In the genomic region with DNA sequence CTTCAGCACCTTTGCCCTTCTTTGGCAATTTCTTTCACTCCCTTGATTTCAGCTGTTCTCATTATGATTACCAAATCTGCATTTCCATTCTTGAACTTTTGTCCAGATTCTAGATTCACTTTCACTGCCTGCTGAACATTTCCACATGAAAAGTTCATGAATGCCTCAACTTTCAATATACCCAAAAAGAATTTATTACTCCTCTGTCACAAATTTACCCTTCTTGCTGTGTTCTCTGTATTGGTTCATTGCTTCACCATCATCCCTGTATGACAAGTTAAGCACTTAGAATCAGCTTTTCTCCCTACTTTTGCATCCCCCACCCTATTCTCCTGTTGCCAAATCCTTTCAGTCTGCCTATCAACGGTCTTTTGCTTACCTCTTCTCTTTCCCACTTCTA, we compare ENCODE assay signal across 26 cellular contexts.
A peak's percentile ranks its signal among the peaks of the same experiment; 100 is the strongest.
DNase-seq lines count a peak whose midpoint lies in the region; ATAC-seq lines count a peak whose summit lies in the region.
"Had no signal": no experiment of that assay in that cellular context is flagged by ENCODE, and none has a peak within 500 bp of the region (broad histone marks: within the 10 kb centered on the region; RNA-seq: fewer than 3 reads in every experiment).

No MANE protein-coding gene starts in this region.

- H3K9ac ChIP-seq in adipocyte (ENCODE audit: low read length) (peak overlapping the region; percentile 70), subcutaneous abdominal adipose tissue (ENCODE audit: low read length in 5 of 5) (peak overlapping the region in 1 of 5 donors; percentile 62)
- H3K9ac ChIP-seq: BLaER1 had no signal

- H3K27ac ChIP-seq in subcutaneous abdominal adipose tissue (ENCODE audit: low read depth, low read length): peak overlapping the region; percentile 91
- H3K27ac ChIP-seq: BLaER1 had no signal

- H3K4me1 ChIP-seq in HAP-1 (peaks cover 58% of the 10 kb centered on the region), adipocyte (ENCODE audit: control insufficient read depth, insufficient read depth, low read length) (peaks cover 42% of the 10 kb centered on the region), subcutaneous abdominal adipose tissue (ENCODE audit: control insufficient read depth in 5 of 5, insufficient read depth in 5 of 5, low read length in 5 of 5) (peaks cover 0 to 25% (median 12%) of the 10 kb centered on the region in 5 donors)
- H3K4me1 ChIP-seq: BE2C, BLaER1 had no signal

- H3K4me1 Mint-ChIP-seq in activated CD4-positive, alpha-beta memory T cell treated with anti-CD3 and anti-CD28 coated beads, Interleukin-2, amount 10 ng/mL, durations not matched to agents 7 days and 5 days: no peaks in the 10 kb centered on the region
- H3K4me1 Mint-ChIP-seq in stimulated activated memory B cell treated with anti-CD40 and anti-IgM and Interleukin-4, amounts not matched to agents 10 μg/mL and 1 μg/mL and 100 μg/mL, for 72 hours: no peaks in the 10 kb centered on the region
- H3K4me1 Mint-ChIP-seq: CD14-positive monocyte; CD4-positive, alpha-beta memory T cell; CD4-positive, CD25-positive, alpha-beta regulatory T cell; CD8-positive, alpha-beta memory T cell had no signal

- H3K9me3 Mint-ChIP-seq in activated CD4-positive, alpha-beta memory T cell treated with anti-CD3 and anti-CD28 coated beads, Interleukin-2, amount 10 ng/mL, durations not matched to agents 7 days and 5 days: no peaks in the 10 kb centered on the region
- H3K9me3 Mint-ChIP-seq in stimulated activated memory B cell treated with anti-CD40 and anti-IgM and Interleukin-4, amounts not matched to agents 10 μg/mL and 1 μg/mL and 100 μg/mL, for 72 hours: no peaks in the 10 kb centered on the region
- H3K9me3 Mint-ChIP-seq: CD4-positive, alpha-beta memory T cell; CD4-positive, CD25-positive, alpha-beta regulatory T cell; CD8-positive, alpha-beta memory T cell had no signal

- no peak overlapping the region for H3K4me3 Mint-ChIP-seq in activated CD4-positive, alpha-beta memory T cell treated with anti-CD3 and anti-CD28 coated beads, Interleukin-2, amount 10 ng/mL, durations not matched to agents 7 days and 5 days
- H3K4me3 Mint-ChIP-seq in stimulated activated memory B cell treated with anti-CD40 and anti-IgM and Interleukin-4, amounts not matched to agents 10 μg/mL and 1 μg/mL and 100 μg/mL, for 72 hours: no peak overlapping the region
- H3K4me3 Mint-ChIP-seq: CD14-positive monocyte; CD4-positive, alpha-beta memory T cell; CD4-positive, CD25-positive, alpha-beta regulatory T cell; CD8-positive, alpha-beta memory T cell had no signal

- no peaks in the 10 kb centered on the region for H3K36me3 Mint-ChIP-seq in activated CD4-positive, alpha-beta memory T cell treated with anti-CD3 and anti-CD28 coated beads, Interleukin-2, amount 10 ng/mL, durations not matched to agents 7 days and 5 days (ENCODE audit: low read depth)
- H3K36me3 Mint-ChIP-seq in stimulated activated memory B cell treated with anti-CD40 and anti-IgM and Interleukin-4, amounts not matched to agents 10 μg/mL and 1 μg/mL and 100 μg/mL, for 72 hours: no peaks in the 10 kb centered on the region
- H3K36me3 Mint-ChIP-seq: CD14-positive monocyte; CD4-positive, alpha-beta memory T cell; CD4-positive, CD25-positive, alpha-beta regulatory T cell; CD8-positive, alpha-beta memory T cell had no signal

- ATAC-seq in GM21619 (IDR thresholded peaks at IDR 0.05; ENCODE audit: unreplicated experiment): no peak
- no peak for ATAC-seq in stimulated activated memory B cell treated with anti-CD40 and anti-IgM and Interleukin-4, amounts not matched to agents 10 μg/mL and 1 μg/mL and 100 μg/mL, for 72 hours
- ATAC-seq: GM12878 had no signal

- H3K4me3 ChIP-seq in HAP-1: no peak overlapping the region
- H3K4me3 ChIP-seq in adipocyte (ENCODE audit: low read length): peak overlapping the region; percentile 37
- no peak overlapping the region for H3K4me3 ChIP-seq in subcutaneous abdominal adipose tissue (ENCODE audit: low read depth in 1 of 5, low read length in 5 of 5)
- H3K4me3 ChIP-seq: BLaER1, GM12878 had no signal

- H3K27me3 ChIP-seq in HAP-1 (ENCODE audit: low read depth) (no peaks in the 10 kb centered on the region), adipocyte (replicated peaks; ENCODE audit: control insufficient read depth, insufficient read depth, low read length) (no peaks in the 10 kb centered on the region), subcutaneous abdominal adipose tissue (ENCODE audit: control insufficient read depth in 5 of 5, insufficient read depth in 4 of 5, low read length in 5 of 5) (no peaks in the 10 kb centered on the region)
- H3K27me3 ChIP-seq: BE2C, BLaER1 had no signal

- CTCF ChIA-PET in activated CD4-positive, alpha-beta memory T cell treated with anti-CD3 and anti-CD28 coated beads, Interleukin-2, amount 10 ng/mL, durations not matched to agents 7 days and 5 days (lab: Charles Lee): no interaction called here

- H3K9me3 ChIP-seq in HAP-1: no peaks in the 10 kb centered on the region
- H3K9me3 ChIP-seq in adipocyte (ENCODE audit: control insufficient read depth, low read length): no peaks in the 10 kb centered on the region
- H3K9me3 ChIP-seq in subcutaneous abdominal adipose tissue (ENCODE audit: control insufficient read depth in 5 of 5, low read length in 5 of 5): no peaks in the 10 kb centered on the region
- H3K9me3 ChIP-seq: BE2C, BLaER1 had no signal

- H3K27ac Mint-ChIP-seq in activated CD4-positive, alpha-beta memory T cell treated with anti-CD3 and anti-CD28 coated beads, Interleukin-2, amount 10 ng/mL, durations not matched to agents 7 days and 5 days: no peak overlapping the region
- no peak overlapping the region for H3K27ac Mint-ChIP-seq in stimulated activated memory B cell treated with anti-CD40 and anti-IgM and Interleukin-4, amounts not matched to agents 10 μg/mL and 1 μg/mL and 100 μg/mL, for 72 hours
- H3K27ac Mint-ChIP-seq: CD14-positive monocyte; CD4-positive, alpha-beta memory T cell; CD4-positive, CD25-positive, alpha-beta regulatory T cell; CD8-positive, alpha-beta memory T cell had no signal

- DNase-seq in HAP-1 (ENCODE audit: low spot score in 2 of 2) (peak; percentile 45 to 90), adipocyte (ENCODE audit: low read depth) (no peak), fibroblast of gingiva (ENCODE audit: low read depth) (peak; percentile 2), NCI-H146 (lab: John Stamatoyannopoulos, UW) (no peak)
- no peak for DNase-seq in activated CD4-positive, alpha-beta memory T cell treated with anti-CD3 and anti-CD28 coated beads, Interleukin-2, amount 10 ng/mL, durations not matched to agents 7 days and 5 days
- DNase-seq: 8988T; ACHN; BE2C; C1 segment of cervical spinal cord; CD4-positive, alpha-beta memory T cell; CD4-positive, CD25-positive, alpha-beta regulatory T cell; CD8-positive, alpha-beta memory T cell; COR-L47; DMS 273 treated with DMSO at 0.1 percent for 48 hours; DMS153; DMS53; DMS79; DND-41; EL; GDM1 had no signal

- H3K36me3 ChIP-seq in HAP-1 (replicated peaks): no peaks in the 10 kb centered on the region
- no peaks in the 10 kb centered on the region for H3K36me3 ChIP-seq in adipocyte (ENCODE audit: control insufficient read depth, insufficient read depth, low read length, severe bottlenecking)
- H3K36me3 ChIP-seq in subcutaneous abdominal adipose tissue (ENCODE audit: control insufficient read depth in 5 of 5, insufficient read depth in 5 of 5, low read length in 5 of 5): no peaks in the 10 kb centered on the region
- H3K36me3 ChIP-seq: BE2C, BLaER1 had no signal

- in situ Hi-C loops in HAP-1 (cut with MboI; ENCODE audit: low sequenced_read_pairs): no loop called here

- H3K27me3 Mint-ChIP-seq in activated CD4-positive, alpha-beta memory T cell treated with anti-CD3 and anti-CD28 coated beads, Interleukin-2, amount 10 ng/mL, durations not matched to agents 7 days and 5 days: peaks cover 7% of the 10 kb centered on the region
- no peaks in the 10 kb centered on the region for H3K27me3 Mint-ChIP-seq in stimulated activated memory B cell treated with anti-CD40 and anti-IgM and Interleukin-4, amounts not matched to agents 10 μg/mL and 1 μg/mL and 100 μg/mL, for 72 hours

- POLR2A ChIA-PET in activated CD4-positive, alpha-beta memory T cell treated with anti-CD3 and anti-CD28 coated beads, Interleukin-2, amount 10 ng/mL, durations not matched to agents 7 days and 5 days (lab: Charles Lee): no interaction called here

Comparison
In these comparisons a context has a peak if more than half of its experiments do, and no peak if none do; other contexts are left out.
1. DNase-seq: peak in HAP-1 (2 of 2) and fibroblast of gingiva (single experiment); none in adipocyte (single experiment), activated CD4-positive, alpha-beta memory T cell treated with anti-CD3 and anti-CD28 coated beads, Interleukin-2, amount 10 ng/mL, durations not matched to agents 7 days and 5 days (single experiment) and NCI-H146 (single experiment).